Comparison of ENCODE assay signal across 20 cellular contexts in the genomic region with DNA sequence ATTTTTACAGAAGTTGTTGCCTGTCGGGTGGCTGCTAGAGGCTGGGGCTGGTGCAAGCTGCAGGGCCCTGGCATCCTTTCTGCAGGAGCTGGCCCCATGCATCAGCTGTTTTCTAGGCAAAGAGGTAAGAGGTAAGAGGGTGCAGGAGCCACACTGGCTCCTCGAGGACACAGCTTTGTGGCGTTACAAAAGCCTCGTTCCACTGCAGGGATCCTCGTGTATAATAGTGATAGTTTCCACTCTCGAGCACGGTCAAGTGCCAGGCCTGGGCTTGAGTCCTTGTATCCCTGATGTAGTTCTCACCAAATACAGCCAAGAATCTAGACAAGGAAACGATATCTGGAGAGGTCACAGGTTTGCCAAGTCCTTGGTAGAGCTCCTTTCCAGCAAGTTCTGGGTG.
"Had no signal": no experiment of that assay in that cellular context is flagged by ENCODE, and none has a peak within 500 bp of the region (broad histone marks: within the 10 kb centered on the region; RNA-seq: fewer than 3 reads in every experiment).

No MANE protein-coding gene starts in this region.

- H3K36me3 ChIP-seq: right atrium auricular region, tibial nerve had no signal

- H3K27me3 Mint-ChIP-seq: dendritic cell treated with granulocyte-macrophage colony-stimulating factor and Interleukin-4, amounts not matched to agents 40 ng/mL and 50 ng/mL, for 4 days had no signal

- H3K4me1 ChIP-seq: esophagus squamous epithelium, foreskin keratinocyte, right atrium auricular region, tibial nerve had no signal

- H3K9me3 ChIP-seq: esophagus squamous epithelium, right atrium auricular region, tibial nerve had no signal

- H3K4me3 ChIP-seq: esophagus squamous epithelium, hepatocyte, lung, right atrium auricular region, tibial nerve had no signal

- H2AFZ ChIP-seq: hepatocyte had no signal

- ATAC-seq: effector memory CD8-positive, alpha-beta T cell; foreskin keratinocyte; left ventricle myocardium superior; stimulated activated effector memory CD8-positive, alpha-beta T cell treated with anti-CD3 and anti-CD28 coated beads, Interleukin-12 subunit alpha, Interleukin-12 subunit beta, amount 100 ng/mL, for 72 hours; stimulated activated naive CD8-positive, alpha-beta T cell treated with anti-CD3 and anti-CD28 coated beads, Interleukin-15, Interleukin-2, amounts not matched to agents 100 U/mL and 50 U/mL, for 24 hours had no signal

- H3K4me3 Mint-ChIP-seq: dendritic cell treated with granulocyte-macrophage colony-stimulating factor and Interleukin-4, amounts not matched to agents 40 ng/mL and 50 ng/mL, for 4 days; effector memory CD8-positive, alpha-beta T cell; naive B cell; nephron; stimulated activated effector memory CD8-positive, alpha-beta T cell treated with anti-CD3 and anti-CD28 coated beads, Interleukin-12 subunit alpha, Interleukin-12 subunit beta, amount 100 ng/mL, for 72 hours had no signal

- H3K27ac Mint-ChIP-seq: dendritic cell treated with granulocyte-macrophage colony-stimulating factor and Interleukin-4, amounts not matched to agents 40 ng/mL and 50 ng/mL, for 4 days; effector memory CD8-positive, alpha-beta T cell; naive B cell; nephron; stimulated activated effector memory CD8-positive, alpha-beta T cell treated with anti-CD3 and anti-CD28 coated beads, Interleukin-12 subunit alpha, Interleukin-12 subunit beta, amount 100 ng/mL, for 72 hours had no signal

- H3K27ac ChIP-seq: epithelial cell of prostate, esophagus squamous epithelium, foreskin keratinocyte, right atrium auricular region, tibial nerve had no signal

- H3K9me3 Mint-ChIP-seq: dendritic cell treated with granulocyte-macrophage colony-stimulating factor and Interleukin-4, amounts not matched to agents 40 ng/mL and 50 ng/mL, for 4 days; effector memory CD8-positive, alpha-beta T cell; nephron; stimulated activated effector memory CD8-positive, alpha-beta T cell treated with anti-CD3 and anti-CD28 coated beads, Interleukin-12 subunit alpha, Interleukin-12 subunit beta, amount 100 ng/mL, for 72 hours had no signal

- H3K79me2 ChIP-seq: hepatocyte had no signal

- H3K27me3 ChIP-seq: esophagus squamous epithelium, foreskin keratinocyte, hepatocyte, right atrium auricular region, tibial nerve had no signal

- H3K36me3 Mint-ChIP-seq: naive B cell; stimulated activated effector memory CD8-positive, alpha-beta T cell treated with anti-CD3 and anti-CD28 coated beads, Interleukin-12 subunit alpha, Interleukin-12 subunit beta, amount 100 ng/mL, for 72 hours had no signal

- H3K4me1 Mint-ChIP-seq: naive B cell; stimulated activated effector memory CD8-positive, alpha-beta T cell treated with anti-CD3 and anti-CD28 coated beads, Interleukin-12 subunit alpha, Interleukin-12 subunit beta, amount 100 ng/mL, for 72 hours had no signal

- DNase-seq: cerebellar nuclear complex; effector memory CD8-positive, alpha-beta T cell; esophagus squamous epithelium; head of caudate nucleus; kidney; left cardiac atrium; left ventricle myocardium superior; naive B cell; stimulated activated CD4-positive, alpha-beta T cell treated with anti-CD3 and anti-CD28 coated beads, Interleukin-4, amount 100 ng/mL, for 1 hour; stimulated activated CD8-positive, alpha-beta memory T cell treated with anti-CD3 and anti-CD28 coated beads, Interleukin-4, amount 100 ng/mL, for 48 hours; stimulated activated naive CD8-positive, alpha-beta T cell treated with anti-CD3 and anti-CD28 coated beads, Interleukin-15, Interleukin-2, amounts not matched to agents 100 U/mL and 50 U/mL, for 24 hours had no signal
